Comparison of ENCODE assay signal across 8 cellular contexts in genomic region chr20:31587545-31588389, GRCh38. TPM values are rescaled to one million over a fixed set of nuclear protein-coding genes. Genes with fewer than 3 reads are reported as not detected.
DNase-seq lines count a peak whose midpoint lies in the region; ATAC-seq and TF ChIP-seq lines count a peak whose summit lies in the region.

No MANE protein-coding gene starts in this region.

- no peaks in the 10 kb centered on the region for H3K36me3 Mint-ChIP-seq in activated CD8-positive, alpha-beta T cell treated with anti-CD3 and anti-CD28 coated beads for 36 hours (ENCODE audit: low read depth)

- ATAC-seq in activated CD8-positive, alpha-beta T cell treated with anti-CD3 and anti-CD28 coated beads for 36 hours = peak; percentile 74
- ATAC-seq in HG03354 (IDR thresholded peaks at IDR 0.05; ENCODE audit: poor library complexity, severe bottlenecking, unreplicated experiment) = no peak

- no peaks in the 10 kb centered on the region for H3K9me3 Mint-ChIP-seq in activated CD8-positive, alpha-beta T cell treated with anti-CD3 and anti-CD28 coated beads for 36 hours

- TF ChIP-seq CTCF in activated CD8-positive, alpha-beta T cell treated with anti-CD3 and anti-CD28 coated beads for 36 hours (IDR thresholded peaks at IDR 0.05) = no peak
- no peak for TF ChIP-seq CTCF in retinal pigment epithelial cell (conservative IDR thresholded peaks at IDR 0.05; ENCODE audit: low read depth, low read length)

- POLR2A ChIA-PET in activated CD8-positive, alpha-beta T cell treated with anti-CD3 and anti-CD28 coated beads for 36 hours (lab: Charles Lee) = interaction anchor here (1.2 to 1.7 kb wide), 2 partner anchors 18 to 25 kb away, joined by 3 read pairs; no protein-coding TSS in a partner anchor

- DNase-seq in stimulated activated CD4-positive, alpha-beta T cell treated with anti-CD3 and anti-CD28 coated beads, Interleukin-15, amount 100 ng/mL, for 24 hours = peak; percentile 36
- no peak for DNase-seq in stimulated activated CD4-positive, alpha-beta T cell treated with anti-CD3 and anti-CD28 coated beads, Interleukin-4, amount 100 ng/mL, for 1 hour
- no peak for DNase-seq in activated CD8-positive, alpha-beta T cell treated with anti-CD3 and anti-CD28 coated beads for 36 hours
- DNase-seq in cardiac septum (ENCODE audit: low spot score) = peak; percentile 88
- DNase-seq in retinal pigment epithelial cell (ENCODE audit: low read depth) = no peak
- no peak for DNase-seq in kidney glomerular epithelial cell (lab: John Stamatoyannopoulos, UW)
- DNase-seq in NCI-H1930 (lab: John Stamatoyannopoulos, UW) = no peak

- intact Hi-C loops in activated CD8-positive, alpha-beta T cell treated with anti-CD3 and anti-CD28 coated beads for 36 hours (cut with micrococcal nuclease) = no loop called here
- intact Hi-C loops in cardiac septum (cut with DNase I) = loop anchor here (1.0 kb wide), 1 partner anchor 14 kb away; no protein-coding TSS in a partner anchor

- peaks cover 7% of the 10 kb centered on the region for H3K4me1 Mint-ChIP-seq in activated CD8-positive, alpha-beta T cell treated with anti-CD3 and anti-CD28 coated beads for 36 hours (ENCODE audit: low read depth)

- peaks cover 25% of the 10 kb centered on the region for H3K27me3 Mint-ChIP-seq in activated CD8-positive, alpha-beta T cell treated with anti-CD3 and anti-CD28 coated beads for 36 hours

- H3K4me3 ChIP-seq in retinal pigment epithelial cell (ENCODE audit: low read length) = peak overlapping the region; percentile 48

- H3K27ac Mint-ChIP-seq in activated CD8-positive, alpha-beta T cell treated with anti-CD3 and anti-CD28 coated beads for 36 hours = no peak overlapping the region

- CTCF ChIA-PET in activated CD8-positive, alpha-beta T cell treated with anti-CD3 and anti-CD28 coated beads for 36 hours (lab: Charles Lee) = interaction anchor here (0.8 to 4.6 kb wide), 7 partner anchors 9 to 25 kb away, joined by 3 to 35 read pairs (median 4); no protein-coding TSS in a partner anchor

- peak overlapping the region; percentile 35 for H3K4me3 Mint-ChIP-seq in activated CD8-positive, alpha-beta T cell treated with anti-CD3 and anti-CD28 coated beads for 36 hours

RNA-seq across cellular contexts. Expression of gene ID1, which starts 17.3 kb away (rescaled TPM):
- under 1 TPM; 0.41 to 0.54 TPM for total RNA-seq in activated CD8-positive, alpha-beta T cell treated with anti-CD3 and anti-CD28 coated beads for 36 hours
- 163 TPM for total RNA-seq in cardiac septum

RNA-seq across cellular contexts. Expression of gene COX4I2, which starts 49.9 kb away (rescaled TPM):
- not detected for total RNA-seq in activated CD8-positive, alpha-beta T cell treated with anti-CD3 and anti-CD28 coated beads for 36 hours
- total RNA-seq in cardiac septum = 11.3 TPM

Comparison
In these comparisons a context has a peak if more than half of its experiments do, and no peak if none do; other contexts are left out.
1. DNase-seq: peak in stimulated activated CD4-positive, alpha-beta T cell treated with anti-CD3 and anti-CD28 coated beads, Interleukin-15, amount 100 ng/mL, for 24 hours (single experiment) and cardiac septum (single experiment); none in stimulated activated CD4-positive, alpha-beta T cell treated with anti-CD3 and anti-CD28 coated beads, Interleukin-4, amount 100 ng/mL, for 1 hour (single experiment), activated CD8-positive, alpha-beta T cell treated with anti-CD3 and anti-CD28 coated beads for 36 hours (single experiment), retinal pigment epithelial cell (single experiment), kidney glomerular epithelial cell (single experiment) and NCI-H1930 (0 of 2).
2. RNA of gene ID1, which starts 17.3 kb away (total RNA-seq): 163 TPM in cardiac septum (single experiment); 0.41 to 0.54 TPM in activated CD8-positive, alpha-beta T cell treated with anti-CD3 and anti-CD28 coated beads for 36 hours; every median in the first group is over 100 times any median in the second.
3. RNA of gene COX4I2, which starts 49.9 kb away (total RNA-seq): 11.3 TPM in cardiac septum (single experiment); not detected in activated CD8-positive, alpha-beta T cell treated with anti-CD3 and anti-CD28 coated beads for 36 hours; every median in the first group is over 10 times any median in the second.